8 cellular contexts compared by ENCODE assay signal in genomic region chr6:70884074-70884983, GRCh38.
DNase-seq lines count a peak whose midpoint lies in the region; ATAC-seq, FAIRE-seq and TF ChIP-seq lines count a peak whose summit lies in the region.

No MANE protein-coding gene starts in this region.

- FAIRE-seq in HepG2 (lab: Jason Lieb, UNC): peak; percentile 77

- POLR2A ChIA-PET in HepG2 (lab: Yijun Ruan, JAX): interaction anchor here (1.0 kb wide), 1 partner anchor 177 kb away, joined by 3 read pairs; no protein-coding TSS in a partner anchor

- no peak overlapping the region for H3K9ac ChIP-seq in HepG2 (ENCODE audit: insufficient read depth, low read depth, low read length)

- H3K9me3 ChIP-seq in HepG2 (ENCODE audit: low read length): no peaks in the 10 kb centered on the region

- no TSS peak for BruUV-seq in HepG2 (replicated peaks; lab: Mats Ljungman, UMichigan)

- 24% methylated on average over 17 of the region's 17 CpGs for WGBS in HepG2 (ENCODE audit: low lambda C conversion rate)

- no peaks in the 10 kb centered on the region for H3K36me3 ChIP-seq in HepG2 (replicated peaks in 1 of 2; ENCODE audit: control insufficient read depth in 1 of 2, insufficient read depth in 2 of 2, low read length in 2 of 2)

- peaks cover 16% of the 10 kb centered on the region; the same call in 1 of the 2 replicates for H3K4me1 ChIP-seq in HepG2 (ENCODE audit: insufficient read depth, low read length)

- DNase-seq in Right ventricle myocardium inferior (ENCODE audit: missing footprints) (peak; percentile 82), cardiac septum (ENCODE audit: low spot score) (no peak), NCI-H2171 (lab: John Stamatoyannopoulos, UW) (peak; percentile 22), choroid plexus epithelial cell (ENCODE audit: low read depth) (peak; percentile 55), HepG2 (ENCODE audit: low spot score) (peak; percentile 59)
- peak; percentile 22 to 38 (median 36) for DNase-seq in stimulated activated CD4-positive, alpha-beta T cell treated with anti-CD3 and anti-CD28 coated beads, TNF-alpha, amount 100 ng/mL, for 48 hours (ENCODE audit: low read depth in 3 of 3)

- peak overlapping the region; percentile 47 for H3K4me2 ChIP-seq in HepG2 (ENCODE audit: low read depth, low read length)

- intact Hi-C loops in Right ventricle myocardium inferior (cut with DNase I): loop anchor here (2.0 to 5.0 kb wide), 2 partner anchors 178 to 337 kb away; no protein-coding TSS in a partner anchor
- intact Hi-C loops in cardiac septum (cut with DNase I): loop anchor here (1.0 to 5.0 kb wide), 2 partner anchors 176 to 332 kb away; no protein-coding TSS in a partner anchor
- intact Hi-C loops in HepG2 (cut with micrococcal nuclease; ENCODE audit: unreplicated experiment): loop anchor here (1.0 to 10.0 kb wide), 4 partner anchors 130 to 572 kb away; no protein-coding TSS in a partner anchor

- in situ Hi-C loops in HepG2 (cut with HindIII; ENCODE audit: extremely low pct_ligation_motif_present, low pct_unique_long_range_greater_than_20kb): no loop called here

- no peaks in the 10 kb centered on the region for H3K79me2 ChIP-seq in HepG2 (ENCODE audit: insufficient read depth, low read length)

- no peak for TF ChIP-seq POLR2A in HepG2 (IDR thresholded peaks at IDR 0.05; ENCODE audit: insufficient read depth in 1 of 2, low read depth in 2 of 2, low read length in 2 of 2)

- H3K4me3 ChIP-seq in choroid plexus epithelial cell (ENCODE audit: low read depth, low read length) (no peak overlapping the region), HepG2 (replicated peaks in 1 of 3; ENCODE audit: insufficient read depth in 1 of 3, low read depth in 2 of 3, low read length in 3 of 3) (peak overlapping the region in 1 of 3 experiments; percentile 20; a peak in 1 of 6 replicates)

- no peaks in the 10 kb centered on the region for H4K20me1 ChIP-seq in HepG2 (ENCODE audit: insufficient read depth, low read length)

- peak; percentile 93 for TF ChIP-seq RAD21 in HepG2 (CRISPR knock-in tag; IDR thresholded peaks at IDR 0.05)

- TF ChIP-seq CTCF in choroid plexus epithelial cell (conservative IDR thresholded peaks at IDR 0.05; ENCODE audit: low read depth, low read length): peak; percentile 95
- TF ChIP-seq CTCF in HepG2 (CRISPR knock-in tag; IDR thresholded peaks at IDR 0.05): peak; percentile 92

- TF ChIP-seq EP300 in HepG2 (IDR thresholded peaks at IDR 0.05; ENCODE audit: low read depth in 2 of 2, low read length in 2 of 2) (no peak), HepG2 (CRISPR knock-in tag; IDR thresholded peaks at IDR 0.05; ENCODE audit: borderline replicate concordance) (no peak)

- H2AFZ ChIP-seq in HepG2 (ENCODE audit: low read length): no peak overlapping the region

- H3K27ac ChIP-seq in HepG2 (ENCODE audit: extremely low read length, insufficient read depth, low read length): no peak overlapping the region

- CTCF ChIA-PET in HepG2 (lab: Yijun Ruan, JAX; ENCODE audit: low intra/inter-chr PET ratio, low total read pairs): interaction anchor here (1.1 to 4.0 kb wide), 2 partner anchors 178 to 663 kb away, joined by 5 to 47 read pairs; no protein-coding TSS in a partner anchor

- H3K27me3 ChIP-seq in HepG2 (ENCODE audit: control insufficient read depth in 1 of 2, insufficient read depth in 2 of 2, low read length in 2 of 2): peaks cover 0 to 20% of the 10 kb centered on the region in 2 experiments; a peak in 3 of 5 replicates

- ATAC-seq in Right ventricle myocardium inferior: peak; percentile 77
- peak; percentile 66 for ATAC-seq in HG02943 (IDR thresholded peaks at IDR 0.05; ENCODE audit: low read depth, unreplicated experiment)
- peak; percentile 72 for ATAC-seq in activated CD4-positive, CD25-positive, alpha-beta regulatory T cell treated with anti-CD3 and anti-CD28 coated beads, Interleukin-2, amount 50 U/mL, for 24 hours
- peak; percentile 97 for ATAC-seq in HepG2

TF ChIP-seq in HepG2, 621 proteins besides CTCF, POLR2A, EP300 and RAD21 (continues in another document):
- TF ChIP-seq MTA1 (CRISPR knock-in tag; IDR thresholded peaks at IDR 0.05; ENCODE audit: borderline replicate concordance) (no peak), MLX (CRISPR knock-in tag; IDR thresholded peaks at IDR 0.05) (no peak), SIX4 (CRISPR knock-in tag; IDR thresholded peaks at IDR 0.05) (no peak), ZNF619 (CRISPR knock-in tag; IDR thresholded peaks at IDR 0.05) (no peak), CENPBD1 (CRISPR knock-in tag; IDR thresholded peaks at IDR 0.05; ENCODE audit: borderline replicate concordance, low read depth) (no peak), ZNF781 (CRISPR knock-in tag; IDR thresholded peaks at IDR 0.05; ENCODE audit: borderline replicate concordance, not compliant biosample characterization) (no peak), KDM2A (CRISPR knock-in tag; IDR thresholded peaks at IDR 0.05; ENCODE audit: borderline replicate concordance, low read depth) (no peak), ZNF468 (CRISPR knock-in tag; IDR thresholded peaks at IDR 0.05) (no peak), ZNF605 (CRISPR knock-in tag; IDR thresholded peaks at IDR 0.05) (no peak), U2AF1 (optimal IDR thresholded peaks at IDR 0.05; ENCODE audit: low read depth, low read length) (no peak), ZNF841 (CRISPR knock-in tag; IDR thresholded peaks at IDR 0.05; ENCODE audit: borderline replicate concordance) (no peak), CAMTA2 (CRISPR knock-in tag; IDR thresholded peaks at IDR 0.05; ENCODE audit: borderline replicate concordance) (no peak), ZSCAN31 (CRISPR knock-in tag; IDR thresholded peaks at IDR 0.05; ENCODE audit: low read depth) (no peak), NFIC (IDR thresholded peaks at IDR 0.05; ENCODE audit: low read length) (no peak), ZNF580 (CRISPR knock-in tag; IDR thresholded peaks at IDR 0.05; ENCODE audit: borderline replicate concordance, low read depth) (no peak; the same call in 1 of the 2 replicates)
- TF ChIP-seq, protein P1, sequence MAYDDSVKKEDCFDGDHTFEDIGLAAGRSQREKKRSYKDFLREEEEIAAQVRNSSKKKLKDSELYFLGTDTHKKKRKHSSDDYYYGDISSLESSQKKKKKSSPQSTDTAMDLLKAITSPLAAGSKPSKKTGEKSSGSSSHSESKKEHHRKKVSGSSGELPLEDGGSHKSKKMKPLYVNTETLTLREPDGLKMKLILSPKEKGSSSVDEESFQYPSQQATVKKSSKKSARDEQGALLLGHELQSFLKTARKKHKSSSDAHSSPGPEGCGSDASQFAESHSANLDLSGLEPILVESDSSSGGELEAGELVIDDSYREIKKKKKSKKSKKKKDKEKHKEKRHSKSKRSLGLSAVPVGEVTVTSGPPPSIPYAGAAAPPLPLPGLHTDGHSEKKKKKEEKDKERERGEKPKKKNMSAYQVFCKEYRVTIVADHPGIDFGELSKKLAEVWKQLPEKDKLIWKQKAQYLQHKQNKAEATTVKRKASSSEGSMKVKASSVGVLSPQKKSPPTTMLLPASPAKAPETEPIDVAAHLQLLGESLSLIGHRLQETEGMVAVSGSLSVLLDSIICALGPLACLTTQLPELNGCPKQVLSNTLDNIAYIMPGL (CRISPR knock-in tag; IDR thresholded peaks at IDR 0.05; ENCODE audit: borderline replicate concordance in 1 of 2, low read depth in 1 of 2): peak; percentile 22 to 50; a peak in 2 of 4 replicates
- TF ChIP-seq, protein P2, sequence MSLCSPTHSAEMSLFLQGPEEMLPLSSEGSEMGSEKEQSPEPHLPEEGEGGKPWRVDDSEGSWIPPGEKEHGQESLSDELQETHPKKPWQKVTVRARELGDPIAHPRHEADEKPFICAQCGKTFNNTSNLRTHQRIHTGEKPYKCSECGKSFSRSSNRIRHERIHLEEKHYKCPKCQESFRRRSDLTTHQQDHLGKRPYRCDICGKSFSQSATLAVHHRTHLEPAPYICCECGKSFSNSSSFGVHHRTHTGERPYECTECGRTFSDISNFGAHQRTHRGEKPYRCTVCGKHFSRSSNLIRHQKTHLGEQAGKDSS (CRISPR knock-in tag; IDR thresholded peaks at IDR 0.05; ENCODE audit: borderline replicate concordance, low read depth): no peak
